Comparison of ENCODE assay signal across 13 cellular contexts in genomic region chr11:134659882-134660281, GRCh38.
"Had no signal": no experiment of that assay in that cellular context is flagged by ENCODE, and none has a peak within 500 bp of the region (broad histone marks: within the 10 kb centered on the region; RNA-seq: fewer than 3 reads in every experiment).

No MANE protein-coding gene starts in this region.

- H3K27ac ChIP-seq: dorsolateral prefrontal cortex, hepatocyte, spleen, thoracic aorta had no signal

- FAIRE-seq: endometrium, keratinocyte had no signal

- H3K79me2 ChIP-seq: hepatocyte had no signal

- DNase-seq: activated CD4-positive, CD25-positive, alpha-beta regulatory T cell treated with anti-CD3 and anti-CD28 coated beads, Interleukin-2, amount 50 U/mL, for 72 hours; activated naive CD4-positive, alpha-beta T cell treated with anti-CD3 and anti-CD28 coated beads, Interleukin-2, amount 10 ng/mL, durations not matched to agents 7 days and 5 days; SK-N-SH; spleen; stimulated activated naive CD8-positive, alpha-beta T cell treated with anti-CD3 and anti-CD28 coated beads, Interleukin-15, amount 100 ng/mL, for 72 hours; T1000 had no signal

- H3K9me3 ChIP-seq: SK-N-SH, thoracic aorta had no signal

- H3K9ac ChIP-seq: SK-N-SH had no signal

- H2AFZ ChIP-seq: hepatocyte had no signal

- H3K27me3 ChIP-seq: hepatocyte had no signal

- H3K4me3 ChIP-seq: dorsolateral prefrontal cortex, hepatocyte, spleen, thoracic aorta had no signal

- ATAC-seq: sciatic nerve; stimulated activated naive CD8-positive, alpha-beta T cell treated with anti-CD3 and anti-CD28 coated beads, Interleukin-15, amount 100 ng/mL, for 72 hours; T-cell had no signal

- H3K36me3 ChIP-seq: spleen, thoracic aorta had no signal

- H3K4me2 ChIP-seq: hepatocyte, SK-N-SH had no signal

- H3K4me1 ChIP-seq: spleen had no signal
